Comparison of ENCODE assay signal across 1 cellular context in the genomic region with DNA sequence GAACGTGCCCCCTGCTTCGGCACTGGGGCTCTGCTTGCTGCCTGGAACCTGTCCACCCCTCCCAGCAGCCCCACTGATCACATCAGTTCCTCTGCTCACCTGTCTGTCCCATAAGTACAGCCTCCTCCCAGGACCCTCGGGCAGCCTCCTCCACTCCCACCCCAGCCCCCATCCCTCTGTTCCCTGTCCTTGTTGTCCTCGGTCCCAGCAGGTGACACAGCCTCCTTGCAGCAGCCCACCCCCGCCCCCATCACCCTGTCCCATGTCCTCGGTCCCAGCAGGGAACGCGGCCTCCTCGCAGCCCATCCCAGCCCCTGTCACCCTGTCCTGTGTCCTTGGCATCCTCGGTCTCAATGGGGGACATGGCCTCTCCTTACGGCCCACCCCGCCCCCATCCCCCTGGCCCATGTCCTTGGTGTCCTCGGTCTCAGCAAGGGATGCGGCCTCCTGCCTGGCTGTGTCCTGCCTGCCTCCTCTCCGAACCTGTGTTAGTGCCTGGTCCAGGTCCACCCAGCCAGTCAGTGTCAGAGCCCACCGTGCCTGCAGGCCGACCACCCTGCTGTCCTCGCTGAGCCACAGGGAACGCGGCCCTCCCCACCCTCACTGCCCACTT.
TF ChIP-seq lines count a peak whose summit lies in the region.

No MANE protein-coding gene starts in this region.

TF ChIP-seq in HepG2, 621 proteins besides CTCF, POLR2A, EP300 and RAD21:
- TF ChIP-seq SOX13 (IDR thresholded peaks at IDR 0.05) = no peak
- TF ChIP-seq SOX13 (CRISPR knock-in tag; conservative IDR thresholded peaks at IDR 0.05 in 1 of 2, IDR thresholded peaks at IDR 0.05 in 1 of 2) = no peak
- 0 out of 2 replicates have a peak, but pooled peaks have one; percentile 5 for TF ChIP-seq NFKB2 (CRISPR knock-in tag; IDR thresholded peaks at IDR 0.05; ENCODE audit: borderline replicate concordance)
